ENCODE assay signal across 8 cellular contexts in the genomic region with DNA sequence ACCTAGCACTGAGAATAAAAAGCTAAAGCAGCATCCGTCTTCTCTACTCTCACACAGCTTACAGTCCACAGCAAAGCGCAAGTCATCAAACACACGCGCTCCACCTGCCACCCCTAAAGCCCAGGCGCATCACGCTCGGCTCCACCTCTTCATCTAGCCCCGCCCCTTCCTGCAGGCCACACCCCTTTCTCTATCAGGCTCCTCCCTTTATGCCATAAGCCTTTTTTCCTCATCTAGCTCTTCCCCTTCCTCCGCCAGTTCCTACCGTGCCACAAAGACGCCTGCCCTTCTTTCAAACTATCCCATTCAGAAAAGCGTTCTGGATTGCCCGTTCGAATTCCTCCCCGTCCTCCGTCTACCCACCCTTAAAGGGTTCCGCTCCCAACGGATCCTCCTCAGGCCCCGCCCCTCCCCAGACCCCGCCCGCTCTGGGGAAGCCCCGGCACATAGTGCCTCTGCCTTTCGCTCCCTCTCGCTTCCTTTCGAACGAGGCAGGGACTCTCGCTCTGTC.
DNase-seq lines count a peak whose midpoint lies in the region; ATAC-seq lines count a peak whose summit lies in the region.

No MANE protein-coding gene starts in this region.

- peak; percentile 83 for DNase-seq in COR-L47 (lab: John Stamatoyannopoulos, UW)
- DNase-seq in NOMO-1 treated with dmso at 0.1 percent for 144 hours (lab: John Stamatoyannopoulos, UW; ENCODE audit: unreplicated experiment), result peak; percentile 81
- DNase-seq in activated CD8-positive, alpha-beta memory T cell treated with anti-CD3 and anti-CD28 coated beads, Interleukin-2, amount 50 U/mL, for 1 hour (ENCODE audit: extremely low read depth), result peak; percentile 68
- peak; percentile 37 for DNase-seq in epithelial cell of prostate (ENCODE audit: low read depth, low spot score)
- DNase-seq in stimulated activated CD8-positive, alpha-beta memory T cell treated with anti-CD3 and anti-CD28 coated beads, Interleukin-4, amount 100 ng/mL, for 4 hours (ENCODE audit: low read depth in 2 of 2, low spot score in 1 of 2), result peak; percentile 85 to 97

- H3K9me3 ChIP-seq in HUES48 (ENCODE audit: control insufficient read depth, insufficient read depth, low read length) (no peaks in the 10 kb centered on the region), mucosa of rectum (ENCODE audit: control insufficient read depth in 2 of 2, low read length in 2 of 2) (no peaks in the 10 kb centered on the region)

- H3K4me1 ChIP-seq in HUES48 (ENCODE audit: control insufficient read depth, insufficient read depth, low read length) (peaks cover 13% of the 10 kb centered on the region; the same call in 1 of the 2 replicates), mucosa of rectum (ENCODE audit: control insufficient read depth in 2 of 2, insufficient read depth in 2 of 2, low read length in 2 of 2) (peaks cover 2 to 6% of the 10 kb centered on the region in 2 donors)

- peak overlapping the region; percentile 19; the same call in 1 of the 2 replicates for H3K9ac ChIP-seq in HUES48 (ENCODE audit: low read depth, low read length)
- peak overlapping the region; percentile 74 to 97 for H3K9ac ChIP-seq in mucosa of rectum (ENCODE audit: low read depth in 1 of 2, low read length in 2 of 2)

- H3K36me3 ChIP-seq in HUES48 (ENCODE audit: control insufficient read depth, insufficient read depth, low read length) (peaks cover 8% of the 10 kb centered on the region), mucosa of rectum (ENCODE audit: control insufficient read depth in 2 of 2, insufficient read depth in 2 of 2, low read length in 2 of 2) (no peaks in the 10 kb centered on the region)

- ATAC-seq in GM21526 (IDR thresholded peaks at IDR 0.05; ENCODE audit: low FRiP score, unreplicated experiment), result peak; percentile 80

- H3K27ac ChIP-seq in HUES48 (ENCODE audit: low read depth, low read length) (peak overlapping the region; percentile 97), epithelial cell of prostate (peak overlapping the region; percentile 86), mucosa of rectum (ENCODE audit: low read depth in 2 of 2, low read length in 2 of 2) (peak overlapping the region; percentile 97)

- H3K27me3 ChIP-seq in HUES48 (ENCODE audit: control insufficient read depth, insufficient read depth, low read length), result no peaks in the 10 kb centered on the region
- no peaks in the 10 kb centered on the region for H3K27me3 ChIP-seq in mucosa of rectum (ENCODE audit: control insufficient read depth in 2 of 2, insufficient read depth in 2 of 2, low read length in 2 of 2)

- H3K4me3 ChIP-seq in HUES48 (ENCODE audit: low read depth, low read length) (peak overlapping the region; percentile 90), mucosa of rectum (ENCODE audit: low read length in 2 of 2) (peak overlapping the region; percentile 93 to 94)

Comparison
In these comparisons a context has a peak if more than half of its experiments do, and no peak if none do; other contexts are left out.
1. Peak in every context shown above with its lines: DNase-seq, ATAC-seq, H3K4me3 ChIP-seq and H3K27ac ChIP-seq.
2. DNase-seq: peak in every context shown above with its lines; median percentile 91 in stimulated activated CD8-positive, alpha-beta memory T cell treated with anti-CD3 and anti-CD28 coated beads, Interleukin-4, amount 100 ng/mL, for 4 hours; 83 in COR-L47; 81 in NOMO-1 treated with dmso at 0.1 percent for 144 hours; 68 in activated CD8-positive, alpha-beta memory T cell treated with anti-CD3 and anti-CD28 coated beads, Interleukin-2, amount 50 U/mL, for 1 hour; 37 in epithelial cell of prostate.